8 cellular contexts compared by ENCODE assay signal in the genomic region with DNA sequence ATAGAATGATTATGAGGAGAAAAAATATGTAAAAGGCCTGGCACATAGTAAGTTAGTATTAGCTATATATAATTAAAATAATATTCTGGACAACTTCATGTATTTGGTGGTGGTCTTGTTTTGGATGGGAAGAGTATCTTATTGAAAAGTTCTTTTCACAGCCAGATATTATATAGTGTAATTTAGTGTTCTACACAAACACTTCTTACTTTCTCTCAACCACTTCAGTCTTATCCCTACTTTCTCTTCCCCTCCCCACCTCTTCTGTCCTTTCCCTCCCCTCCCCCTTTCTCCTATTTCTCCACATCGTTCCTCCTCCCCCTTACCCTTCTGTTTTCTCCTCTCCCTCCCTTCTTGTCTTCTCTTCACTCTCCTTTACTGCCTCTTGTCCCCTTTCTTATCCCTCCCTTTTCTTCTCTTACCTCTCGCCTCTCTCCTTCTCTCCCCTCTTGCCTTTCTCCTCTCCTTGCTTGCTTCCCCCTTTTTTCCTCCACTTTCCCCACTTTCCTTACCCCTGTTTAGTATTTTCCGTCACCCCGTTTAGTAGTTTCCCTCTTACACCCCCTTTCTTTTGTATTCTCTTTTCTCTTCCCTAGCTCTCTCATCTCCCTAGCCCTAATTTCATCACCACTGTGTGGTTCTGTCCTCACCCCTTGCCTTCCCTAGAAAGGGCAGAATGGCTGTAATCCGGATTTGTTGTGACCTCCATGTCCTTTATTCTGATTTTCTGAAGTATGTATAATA.
DNase-seq lines count a peak whose midpoint lies in the region; ATAC-seq and TF ChIP-seq lines count a peak whose summit lies in the region.

No MANE protein-coding gene starts in this region.

- peak overlapping the region; percentile 48 for H3K27ac Mint-ChIP-seq in memory B cell

- H3K4me3 ChIP-seq in BLaER1 (no peak overlapping the region), cardiac fibroblast (replicated peaks in 1 of 2; ENCODE audit: low read depth in 2 of 2, low read length in 2 of 2) (peak overlapping the region in 1 of 2 donors; percentile 5), spleen (no peak overlapping the region), left lung (no peak overlapping the region)

- no peak for TF ChIP-seq CTCF in cardiac fibroblast (IDR thresholded peaks at IDR 0.05; ENCODE audit: low read depth, low read length)
- TF ChIP-seq CTCF in spleen (IDR thresholded peaks at IDR 0.05 in 8 of 11, conservative IDR thresholded peaks at IDR 0.05 in 3 of 11) = no peak
- no peak for TF ChIP-seq CTCF in left lung (IDR thresholded peaks at IDR 0.05)

- H3K27me3 ChIP-seq in BLaER1 (no peaks in the 10 kb centered on the region), spleen (replicated peaks in 1 of 7) (no peaks in the 10 kb centered on the region), left lung (no peaks in the 10 kb centered on the region)

- peaks cover 19% of the 10 kb centered on the region for H3K36me3 Mint-ChIP-seq in memory B cell

- peak; percentile 16 to 32 for DNase-seq in cardiac fibroblast (ENCODE audit: low read depth in 2 of 2)
- DNase-seq in memory B cell (ENCODE audit: low spot score in 2 of 2) = no peak
- no peak for DNase-seq in NCI-H2107 (lab: John Stamatoyannopoulos, UW)
- no peak for DNase-seq in spleen
- no peak for DNase-seq in left lung

- no peaks in the 10 kb centered on the region for H3K9me3 Mint-ChIP-seq in memory B cell

- peaks cover 8% of the 10 kb centered on the region for H3K4me1 Mint-ChIP-seq in memory B cell

- WGBS in spleen, 5 donors = 37 to 58% (median 47%) methylated on average over 5 of the region's 5 CpGs

- no peak for TF ChIP-seq POLR2A in spleen (IDR thresholded peaks at IDR 0.05)

- H3K27me3 Mint-ChIP-seq in memory B cell = no peaks in the 10 kb centered on the region

- H3K4me3 Mint-ChIP-seq in memory B cell = no peak overlapping the region

- no peaks in the 10 kb centered on the region for H4K20me1 ChIP-seq in BLaER1

- H3K4me2 ChIP-seq in BLaER1 = peak overlapping the region; percentile 78; the same call in 1 of the 2 replicates

- H3K9me3 ChIP-seq in BLaER1 (peaks cover 14% of the 10 kb centered on the region), KOPT-K1 (ENCODE audit: insufficient read depth, low read length, poor library complexity, severe bottlenecking) (no peaks in the 10 kb centered on the region), spleen (no peaks in the 10 kb centered on the region), left lung (no peaks in the 10 kb centered on the region)

- H3K36me3 ChIP-seq in BLaER1 = peaks cover 34% of the 10 kb centered on the region
- peaks cover 31% of the 10 kb centered on the region for H3K36me3 ChIP-seq in KOPT-K1 (ENCODE audit: insufficient read depth, low read length)
- peaks cover 0 to 37% (median 16%) of the 10 kb centered on the region in 6 donors for H3K36me3 ChIP-seq in spleen
- H3K36me3 ChIP-seq in left lung = peaks cover 0 to 29% of the 10 kb centered on the region in 2 donors

- no peak overlapping the region for H3K9ac ChIP-seq in BLaER1

- ATAC-seq in memory B cell (ENCODE audit: low read depth) (no peak), HG02798 (IDR thresholded peaks at IDR 0.05; ENCODE audit: poor library complexity, unreplicated experiment) (no peak), left lung (no peak)

- H3K27ac ChIP-seq in BLaER1 (no peak overlapping the region), KOPT-K1 (ENCODE audit: low read depth, low read length, poor library complexity, severe bottlenecking) (peak overlapping the region; percentile 27), spleen (peak overlapping the region in 1 of 8 donors; percentile 22), left lung (no peak overlapping the region)

- H3K4me1 ChIP-seq in BLaER1 = peaks cover 31% of the 10 kb centered on the region
- H3K4me1 ChIP-seq in spleen = peaks cover 29 to 70% (median 43%) of the 10 kb centered on the region in 6 donors
- peaks cover 29 to 56% of the 10 kb centered on the region in 2 donors for H3K4me1 ChIP-seq in left lung

- intact Hi-C loops in spleen (cut with DNase I; ENCODE audit: low total_unique reads) (no loop called here), left lung (cut with DNase I) (no loop called here)

Comparison
In these comparisons a context has a peak if more than half of its experiments do, and no peak if none do; other contexts are left out.
1. DNase-seq: peak in cardiac fibroblast (2 of 2); none in memory B cell (0 of 2), NCI-H2107 (single experiment), spleen (single experiment) and left lung (0 of 2).